ENCODE assay signal across 1 cellular context in the genomic region with DNA sequence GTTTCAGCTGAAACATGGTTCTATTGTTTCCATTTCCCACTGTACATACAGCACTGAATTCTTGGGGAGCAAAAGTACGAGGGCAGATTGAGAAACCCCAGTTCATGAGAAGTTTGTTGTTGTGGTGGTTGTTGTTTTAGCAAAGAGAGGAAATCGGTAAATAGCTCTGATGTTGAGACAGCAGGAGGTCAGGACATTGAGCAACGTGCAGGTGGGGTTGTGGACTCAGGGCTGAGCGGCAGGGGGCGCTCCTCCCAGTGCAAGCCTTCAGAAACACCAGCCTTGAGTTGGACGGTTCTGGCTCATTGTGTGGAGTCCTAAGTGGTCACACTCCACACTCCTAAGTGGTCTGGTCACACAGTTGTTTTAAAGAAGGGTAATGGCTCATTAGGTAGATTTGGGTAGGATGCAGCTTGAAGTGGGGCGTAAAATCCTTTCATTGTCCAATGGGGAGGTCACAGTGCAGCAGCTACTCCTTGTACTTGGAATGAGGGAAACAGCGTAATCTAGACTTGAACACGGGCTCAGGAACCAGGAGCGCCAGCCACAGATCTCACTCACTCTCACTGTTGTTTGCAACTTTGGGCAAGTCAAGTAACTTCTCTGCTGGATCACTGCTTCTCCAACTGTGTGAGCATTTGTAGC.
TF ChIP-seq lines count a peak whose summit lies in the region.

No MANE protein-coding gene starts in this region.

TF ChIP-seq in HepG2, 621 proteins besides CTCF, POLR2A, EP300 and RAD21 (continued from another document and continues in another):
- TF ChIP-seq GABPA (IDR thresholded peaks at IDR 0.05; ENCODE audit: low read depth, low read length) (no peak), GABPA (CRISPR knock-in tag; IDR thresholded peaks at IDR 0.05; ENCODE audit: low read depth) (no peak), SRSF9 (IDR thresholded peaks at IDR 0.05; ENCODE audit: borderline replicate concordance, insufficient read depth, low read depth, low read length, poor library complexity, severe bottlenecking) (no peak), ZNF136 (CRISPR knock-in tag; IDR thresholded peaks at IDR 0.05; ENCODE audit: low read depth) (no peak), CBX1 (IDR thresholded peaks at IDR 0.05; ENCODE audit: low read depth) (peak; percentile 33), SSRP1 (CRISPR knock-in tag; IDR thresholded peaks at IDR 0.05) (no peak), ZNF205 (CRISPR knock-in tag; IDR thresholded peaks at IDR 0.05) (no peak), ZC3H13 (CRISPR knock-in tag; IDR thresholded peaks at IDR 0.05) (no peak), ZNF792 (CRISPR knock-in tag; IDR thresholded peaks at IDR 0.05) (peak; percentile 30; the same call in 1 of the 2 replicates), PRMT3 (CRISPR knock-in tag; IDR thresholded peaks at IDR 0.05; ENCODE audit: borderline replicate concordance, low read depth) (no peak), ATF5 (CRISPR knock-in tag; IDR thresholded peaks at IDR 0.05; ENCODE audit: low read depth) (no peak), PHF20 (CRISPR knock-in tag; IDR thresholded peaks at IDR 0.05) (no peak), HOXA7 (CRISPR knock-in tag; IDR thresholded peaks at IDR 0.05) (no peak), HNRNPK (IDR thresholded peaks at IDR 0.05; ENCODE audit: low read depth, low read length, poor library complexity, severe bottlenecking) (no peak), SRSF4 (IDR thresholded peaks at IDR 0.05; ENCODE audit: low read depth, low read length, poor library complexity, severe bottlenecking) (no peak), ZNF891 (CRISPR knock-in tag; IDR thresholded peaks at IDR 0.05) (no peak), CENPX (CRISPR knock-in tag; IDR thresholded peaks at IDR 0.05) (no peak), ZNF382 (CRISPR knock-in tag; IDR thresholded peaks at IDR 0.05; ENCODE audit: borderline replicate concordance) (no peak), ZNF337 (CRISPR knock-in tag; IDR thresholded peaks at IDR 0.05; ENCODE audit: borderline replicate concordance, low read depth) (no peak), ZNF577 (CRISPR knock-in tag; IDR thresholded peaks at IDR 0.05; ENCODE audit: borderline replicate concordance, low read depth) (no peak), ZNF670 (CRISPR knock-in tag; IDR thresholded peaks at IDR 0.05; ENCODE audit: borderline replicate concordance) (no peak), SP1 (IDR thresholded peaks at IDR 0.05) (no peak), SP1 (CRISPR knock-in tag; IDR thresholded peaks at IDR 0.05) (no peak), KDM5B (CRISPR knock-in tag; IDR thresholded peaks at IDR 0.05; ENCODE audit: borderline replicate concordance) (no peak), SCMH1 (CRISPR knock-in tag; IDR thresholded peaks at IDR 0.05; ENCODE audit: borderline replicate concordance) (no peak), ZFYVE20 (CRISPR knock-in tag; IDR thresholded peaks at IDR 0.05; ENCODE audit: borderline replicate concordance, low read depth) (no peak), ZFP1 (CRISPR knock-in tag; IDR thresholded peaks at IDR 0.05) (no peak), EZH2 (conservative IDR thresholded peaks at IDR 0.05; ENCODE audit: low read depth, low read length) (no peak), STAG1 (CRISPR knock-in tag; IDR thresholded peaks at IDR 0.05) (peak; percentile 47), TMF1 (CRISPR knock-in tag; IDR thresholded peaks at IDR 0.05; ENCODE audit: low read depth) (no peak), SOX13 (IDR thresholded peaks at IDR 0.05) (no peak), SOX13 (CRISPR knock-in tag; conservative IDR thresholded peaks at IDR 0.05 in 1 of 2, IDR thresholded peaks at IDR 0.05 in 1 of 2) (peak in 1 of 2 experiments; percentile 32; a peak in 1 of 4 replicates), GTF2F1 (IDR thresholded peaks at IDR 0.05; ENCODE audit: low read length) (no peak), ZNF331 (CRISPR knock-in tag; IDR thresholded peaks at IDR 0.05) (no peak), ZNF567 (CRISPR knock-in tag; IDR thresholded peaks at IDR 0.05; ENCODE audit: borderline replicate concordance) (no peak), ZNF563 (CRISPR knock-in tag; IDR thresholded peaks at IDR 0.05) (no peak), SYNCRIP (IDR thresholded peaks at IDR 0.05; ENCODE audit: insufficient read depth, low read depth, low read length) (no peak), ZNF558 (CRISPR knock-in tag; IDR thresholded peaks at IDR 0.05; ENCODE audit: borderline replicate concordance) (no peak), GRHL1 (CRISPR knock-in tag; conservative IDR thresholded peaks at IDR 0.05) (no peak), MEF2D (CRISPR knock-in tag; IDR thresholded peaks at IDR 0.05) (no peak), MTERF4 (CRISPR knock-in tag; IDR thresholded peaks at IDR 0.05) (no peak), TEAD3 (CRISPR knock-in tag; optimal IDR thresholded peaks at IDR 0.05; ENCODE audit: borderline replicate concordance) (peak; percentile 34), KIAA2018 (CRISPR knock-in tag; IDR thresholded peaks at IDR 0.05; ENCODE audit: borderline replicate concordance) (no peak), ZNF768 (CRISPR knock-in tag; IDR thresholded peaks at IDR 0.05) (no peak), ZNF7 (CRISPR knock-in tag; IDR thresholded peaks at IDR 0.05) (no peak), ZNF576 (CRISPR knock-in tag; IDR thresholded peaks at IDR 0.05) (no peak)
- TF ChIP-seq, protein P1, sequence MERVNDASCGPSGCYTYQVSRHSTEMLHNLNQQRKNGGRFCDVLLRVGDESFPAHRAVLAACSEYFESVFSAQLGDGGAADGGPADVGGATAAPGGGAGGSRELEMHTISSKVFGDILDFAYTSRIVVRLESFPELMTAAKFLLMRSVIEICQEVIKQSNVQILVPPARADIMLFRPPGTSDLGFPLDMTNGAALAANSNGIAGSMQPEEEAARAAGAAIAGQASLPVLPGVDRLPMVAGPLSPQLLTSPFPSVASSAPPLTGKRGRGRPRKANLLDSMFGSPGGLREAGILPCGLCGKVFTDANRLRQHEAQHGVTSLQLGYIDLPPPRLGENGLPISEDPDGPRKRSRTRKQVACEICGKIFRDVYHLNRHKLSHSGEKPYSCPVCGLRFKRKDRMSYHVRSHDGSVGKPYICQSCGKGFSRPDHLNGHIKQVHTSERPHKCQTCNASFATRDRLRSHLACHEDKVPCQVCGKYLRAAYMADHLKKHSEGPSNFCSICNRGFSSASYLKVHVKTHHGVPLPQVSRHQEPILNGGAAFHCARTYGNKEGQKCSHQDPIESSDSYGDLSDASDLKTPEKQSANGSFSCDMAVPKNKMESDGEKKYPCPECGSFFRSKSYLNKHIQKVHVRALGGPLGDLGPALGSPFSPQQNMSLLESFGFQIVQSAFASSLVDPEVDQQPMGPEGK (CRISPR knock-in tag; IDR thresholded peaks at IDR 0.05): no peak
- TF ChIP-seq, protein P2, sequence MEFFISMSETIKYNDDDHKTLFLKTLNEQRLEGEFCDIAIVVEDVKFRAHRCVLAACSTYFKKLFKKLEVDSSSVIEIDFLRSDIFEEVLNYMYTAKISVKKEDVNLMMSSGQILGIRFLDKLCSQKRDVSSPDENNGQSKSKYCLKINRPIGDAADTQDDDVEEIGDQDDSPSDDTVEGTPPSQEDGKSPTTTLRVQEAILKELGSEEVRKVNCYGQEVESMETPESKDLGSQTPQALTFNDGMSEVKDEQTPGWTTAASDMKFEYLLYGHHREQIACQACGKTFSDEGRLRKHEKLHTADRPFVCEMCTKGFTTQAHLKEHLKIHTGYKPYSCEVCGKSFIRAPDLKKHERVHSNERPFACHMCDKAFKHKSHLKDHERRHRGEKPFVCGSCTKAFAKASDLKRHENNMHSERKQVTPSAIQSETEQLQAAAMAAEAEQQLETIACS (CRISPR knock-in tag; IDR thresholded peaks at IDR 0.05): no peak
- TF ChIP-seq, protein P3, sequence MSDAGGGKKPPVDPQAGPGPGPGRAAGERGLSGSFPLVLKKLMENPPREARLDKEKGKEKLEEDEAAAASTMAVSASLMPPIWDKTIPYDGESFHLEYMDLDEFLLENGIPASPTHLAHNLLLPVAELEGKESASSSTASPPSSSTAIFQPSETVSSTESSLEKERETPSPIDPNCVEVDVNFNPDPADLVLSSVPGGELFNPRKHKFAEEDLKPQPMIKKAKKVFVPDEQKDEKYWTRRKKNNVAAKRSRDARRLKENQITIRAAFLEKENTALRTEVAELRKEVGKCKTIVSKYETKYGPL (CRISPR knock-in tag; IDR thresholded peaks at IDR 0.05): no peak
